In the genomic region with DNA sequence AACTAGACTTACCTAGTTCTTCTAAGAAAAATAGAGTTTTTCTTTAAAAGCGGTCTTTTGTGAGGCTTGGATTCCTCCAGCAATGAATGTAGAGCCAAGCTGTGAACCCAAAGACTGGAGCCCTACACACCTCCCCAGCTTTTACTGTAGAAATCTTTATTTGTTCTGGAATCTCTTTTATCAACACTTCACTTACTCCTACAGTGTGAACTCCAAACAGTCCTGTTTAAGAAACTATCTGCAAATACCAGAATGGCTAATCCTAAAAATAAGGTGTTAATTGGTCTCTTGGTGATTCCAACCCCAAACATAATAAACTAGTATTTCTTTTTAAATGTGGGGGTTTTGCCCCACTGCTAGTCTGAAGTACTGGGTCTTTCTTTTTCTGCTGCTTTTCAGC, we compare ENCODE assay signal across 23 cellular contexts.
A peak's percentile ranks its signal among the peaks of the same experiment; 100 is the strongest.
DNase-seq lines count a peak whose midpoint lies in the region; ATAC-seq and TF ChIP-seq lines count a peak whose summit lies in the region.
"Had no signal": no experiment of that assay in that cellular context is flagged by ENCODE, and none has a peak within 500 bp of the region (broad histone marks: within the 10 kb centered on the region; RNA-seq: fewer than 3 reads in every experiment).

No MANE protein-coding gene starts in this region.

- H3K9ac ChIP-seq in HUES6 (ENCODE audit: low read length) (peak overlapping the region; percentile 17), mesendoderm (ENCODE audit: low read length) (peak overlapping the region; percentile 8)
- H3K9ac ChIP-seq: BLaER1 treated with 17β-estradiol and CSF1 and Interleukin-3, amounts not matched to agents 10 nM and 100 nM; KMS-11 had no signal

- peak overlapping the region in 1 of 5 experiments; percentile 67 for H3K4me3 Mint-ChIP-seq in brain
- no peak overlapping the region for H3K4me3 Mint-ChIP-seq in osteocyte (ENCODE audit: unreplicated experiment)
- H3K4me3 Mint-ChIP-seq in activated naive CD8-positive, alpha-beta T cell treated with anti-CD3 and anti-CD28 coated beads for 36 hours = no peak overlapping the region
- H3K4me3 Mint-ChIP-seq: CD4-positive, alpha-beta T cell; IgD-negative memory B cell had no signal

- H4K8ac ChIP-seq in mesendoderm (ENCODE audit: low read depth, low read length) = no peak overlapping the region

- H3K27me3 ChIP-seq in HUES6 (ENCODE audit: control insufficient read depth, insufficient read depth, low read length) (no peaks in the 10 kb centered on the region), mesendoderm (ENCODE audit: insufficient read depth, low read length, poor library complexity) (no peaks in the 10 kb centered on the region)
- H3K27me3 ChIP-seq: BLaER1 treated with 17β-estradiol and CSF1 and Interleukin-3, amounts not matched to agents 10 nM and 100 nM; SJSA1 had no signal

- H3K4me1 Mint-ChIP-seq in brain = peaks cover 24% of the 10 kb centered on the region
- H3K4me1 Mint-ChIP-seq in osteocyte (ENCODE audit: unreplicated experiment) = peaks cover 22% of the 10 kb centered on the region
- H3K4me1 Mint-ChIP-seq in activated naive CD8-positive, alpha-beta T cell treated with anti-CD3 and anti-CD28 coated beads for 36 hours = no peaks in the 10 kb centered on the region
- H3K4me1 Mint-ChIP-seq: IgD-negative memory B cell had no signal

- H3K9me3 ChIP-seq in HUES6 (ENCODE audit: control insufficient read depth, insufficient read depth, low read depth, low read length) = peaks cover 30% of the 10 kb centered on the region; the same call in 1 of the 2 replicates

- peak; percentile 78 for DNase-seq in mesendoderm
- DNase-seq in osteocyte (ENCODE audit: extremely low spot score, unreplicated experiment) = no peak
- DNase-seq in activated naive CD8-positive, alpha-beta T cell treated with anti-CD3 and anti-CD28 coated beads for 36 hours = no peak
- DNase-seq: AML-193; CD4-positive, alpha-beta T cell; DMS53; GOT3; MM.1S; NCI-H2029; NCI-H446 treated with DMSO at 0.1 percent for 48 hours; NCI-H526; NK-92 treated with Interleukin-12 subunit alpha and Interleukin-12 subunit beta, amount 100 ng/mL, for 24 hours; Right ventricle myocardium superior; RPMI8226 had no signal

- no peak overlapping the region for H4K5ac ChIP-seq in mesendoderm (ENCODE audit: low read length)

- H3K36me3 Mint-ChIP-seq in brain (peaks cover 23% of the 10 kb centered on the region), osteocyte (ENCODE audit: unreplicated experiment) (peaks cover 3% of the 10 kb centered on the region)
- H3K36me3 Mint-ChIP-seq in activated naive CD8-positive, alpha-beta T cell treated with anti-CD3 and anti-CD28 coated beads for 36 hours = peaks cover 2% of the 10 kb centered on the region

- H3K9me3 Mint-ChIP-seq in brain (peaks cover 29 to 41% (median 34%) of the 10 kb centered on the region in 5 experiments), osteocyte (ENCODE audit: unreplicated experiment) (peaks cover 23% of the 10 kb centered on the region)
- H3K9me3 Mint-ChIP-seq in activated naive CD8-positive, alpha-beta T cell treated with anti-CD3 and anti-CD28 coated beads for 36 hours = peaks cover 13% of the 10 kb centered on the region

- no peak overlapping the region for H3K23ac ChIP-seq in mesendoderm (ENCODE audit: low read length)

- no peak overlapping the region for H3K4ac ChIP-seq in mesendoderm (ENCODE audit: low read depth, low read length)

- ATAC-seq in GM21423 (IDR thresholded peaks at IDR 0.05; ENCODE audit: unreplicated experiment) = no peak
- ATAC-seq in GM18517 (IDR thresholded peaks at IDR 0.05; ENCODE audit: unreplicated experiment) = no peak
- ATAC-seq: A549 had no signal

- no peaks in the 10 kb centered on the region for H3K79me1 ChIP-seq in mesendoderm (ENCODE audit: low read length)

- H2AK5ac ChIP-seq in mesendoderm (ENCODE audit: low read length) = no peak overlapping the region

- H3K27me3 Mint-ChIP-seq in brain (no peaks in the 10 kb centered on the region), osteocyte (ENCODE audit: unreplicated experiment) (no peaks in the 10 kb centered on the region)
- H3K27me3 Mint-ChIP-seq in activated naive CD8-positive, alpha-beta T cell treated with anti-CD3 and anti-CD28 coated beads for 36 hours = peaks cover 15% of the 10 kb centered on the region

- no peak overlapping the region for H3K4me2 ChIP-seq in mesendoderm (ENCODE audit: low read length)
- H3K4me2 ChIP-seq: A549, KMS-11 had no signal

- no peaks in the 10 kb centered on the region for H3K79me2 ChIP-seq in mesendoderm (ENCODE audit: control insufficient read depth, insufficient read depth, low read length)

- H2BK5ac ChIP-seq in mesendoderm (ENCODE audit: low read length) = no peak overlapping the region

- H3K4me3 ChIP-seq in HUES6 (ENCODE audit: low read depth, low read length) (no peak overlapping the region), mesendoderm (ENCODE audit: low read length) (no peak overlapping the region)
- H3K4me3 ChIP-seq: A549; BLaER1 treated with 17β-estradiol and CSF1 and Interleukin-3, amounts not matched to agents 10 nM and 100 nM; SJSA1 had no signal

- H3K36me3 ChIP-seq in HUES6 (ENCODE audit: control insufficient read depth, insufficient read depth, low read length) = no peaks in the 10 kb centered on the region
- H3K36me3 ChIP-seq in mesendoderm (ENCODE audit: control insufficient read depth, insufficient read depth, low read length) = no peaks in the 10 kb centered on the region
- H3K36me3 ChIP-seq: BLaER1 treated with 17β-estradiol and CSF1 and Interleukin-3, amounts not matched to agents 10 nM and 100 nM had no signal

- H3K27ac Mint-ChIP-seq in brain = peak overlapping the region in 3 of 5 experiments; percentile 24 to 39 (median 25)
- H3K27ac Mint-ChIP-seq in osteocyte (ENCODE audit: unreplicated experiment) = no peak overlapping the region
- H3K27ac Mint-ChIP-seq in activated naive CD8-positive, alpha-beta T cell treated with anti-CD3 and anti-CD28 coated beads for 36 hours = no peak overlapping the region
- H3K27ac Mint-ChIP-seq: CD4-positive, alpha-beta T cell; IgD-negative memory B cell had no signal

- H3K18ac ChIP-seq in mesendoderm (ENCODE audit: low read length) = peak overlapping the region; percentile 76

- H2BK15ac ChIP-seq in mesendoderm (replicated peaks; ENCODE audit: low read depth) = peak overlapping the region; percentile 41

- peaks cover 41% of the 10 kb centered on the region for H3K4me1 ChIP-seq in HUES6 (ENCODE audit: control insufficient read depth, insufficient read depth, low read length)
- H3K4me1 ChIP-seq in mesendoderm (ENCODE audit: control insufficient read depth, low read depth, low read length) = peaks cover 12% of the 10 kb centered on the region

- peak overlapping the region; percentile 45 for H3K56ac ChIP-seq in mesendoderm (ENCODE audit: low read length)

- no CpG with 5 or more reads among the region's 1 CpG for WGBS in mesendoderm (ENCODE audit: extremely low coverage, insufficient coverage, low lambda C conversion rate)

- H3K27ac ChIP-seq in HUES6 (ENCODE audit: low read depth, low read length) (peak overlapping the region; percentile 12; the same call in 1 of the 2 replicates), mesendoderm (ENCODE audit: low read depth, low read length) (peak overlapping the region; percentile 64)
- H3K27ac ChIP-seq: BLaER1 treated with 17β-estradiol and CSF1 and Interleukin-3, amounts not matched to agents 10 nM and 100 nM; KMS-11; SJSA1 had no signal

- TF ChIP-seq CTCF in brain (conservative IDR thresholded peaks at IDR 0.05) (no peak), osteocyte (IDR thresholded peaks at IDR 0.05) (no peak)

- H2BK120ac ChIP-seq in mesendoderm (ENCODE audit: low read depth, low read length) = no peak overlapping the region

Comparison
In these comparisons a context has a peak if more than half of its experiments do, and no peak if none do; other contexts are left out.
1. H3K27ac Mint-ChIP-seq: peak in brain (3 of 5); none in osteocyte (single experiment) and activated naive CD8-positive, alpha-beta T cell treated with anti-CD3 and anti-CD28 coated beads for 36 hours (single experiment).